Comparison of ENCODE assay signal across 28 cellular contexts in genomic region chr7:38461887-38462286, GRCh38.
"Had no signal": no experiment of that assay in that cellular context is flagged by ENCODE, and none has a peak within 500 bp of the region (broad histone marks: within the 10 kb centered on the region; RNA-seq: fewer than 3 reads in every experiment).

No MANE protein-coding gene starts in this region.

- H3K4me1 Mint-ChIP-seq: nephron, neural progenitor cell had no signal

- H3K36me3 ChIP-seq: neural progenitor cell, ovary, right lobe of liver, sigmoid colon, suprapubic skin, upper lobe of left lung, vagina had no signal

- H3K27ac Mint-ChIP-seq: nephron; neural progenitor cell; progenitor cell of endocrine pancreas; stimulated activated memory B cell treated with anti-CD40 and anti-IgM and Interleukin-4, amounts not matched to agents 10 μg/mL and 1 μg/mL and 100 μg/mL, for 72 hours; stimulated activated naive CD8-positive, alpha-beta T cell treated with anti-CD3 and anti-CD28 coated beads, Interleukin-15, amount 100 ng/mL, for 72 hours had no signal

- H3K4me1 ChIP-seq: neural progenitor cell, parathyroid adenoma, psoas muscle, right lobe of liver, sigmoid colon, suprapubic skin, upper lobe of left lung, vagina had no signal

- ATAC-seq: naive thymus-derived CD4-positive, alpha-beta T cell; psoas muscle; right cardiac atrium; right lobe of liver; stimulated activated memory B cell treated with anti-CD40 and anti-IgM and Interleukin-4, amounts not matched to agents 10 μg/mL and 1 μg/mL and 100 μg/mL, for 72 hours; stimulated activated naive CD8-positive, alpha-beta T cell treated with anti-CD3 and anti-CD28 coated beads, Interleukin-15, amount 100 ng/mL, for 72 hours; stimulated activated naive CD8-positive, alpha-beta T cell treated with anti-CD3 and anti-CD28 coated beads, Interleukin-15, Interleukin-2, amounts not matched to agents 100 U/mL and 50 U/mL, for 24 hours had no signal

- H3K27me3 ChIP-seq: neural progenitor cell, ovary, right lobe of liver, sigmoid colon, suprapubic skin, testis, tibial artery, upper lobe of left lung, vagina had no signal

- H3K27me3 Mint-ChIP-seq: progenitor cell of endocrine pancreas; stimulated activated naive CD8-positive, alpha-beta T cell treated with anti-CD3 and anti-CD28 coated beads, Interleukin-15, amount 100 ng/mL, for 72 hours had no signal

- DNase-seq: naive thymus-derived CD4-positive, alpha-beta T cell; occipital lobe; ovary; posterior cingulate gyrus; psoas muscle; right cardiac atrium; right lobe of liver; sigmoid colon; small intestine; stimulated activated CD4-positive, alpha-beta T cell treated with anti-CD3 and anti-CD28 coated beads, Interleukin-15, amount 100 ng/mL, for 24 hours; stimulated activated CD4-positive, alpha-beta T cell treated with anti-CD3 and anti-CD28 coated beads, Interleukin-2, amount 100 ng/mL, for 24 hours; stimulated activated CD4-positive, alpha-beta T cell treated with anti-CD3 and anti-CD28 coated beads, Interleukin-2, amount 100 ng/mL, for 48 hours; stimulated activated CD4-positive, alpha-beta T cell treated with anti-CD3 and anti-CD28 coated beads, Interleukin-4, amount 100 ng/mL, for 24 hours; stimulated activated naive CD4-positive, alpha-beta T cell; stimulated activated naive CD8-positive, alpha-beta T cell treated with anti-CD3 and anti-CD28 coated beads, Interleukin-15, amount 100 ng/mL, for 72 hours; stimulated activated naive CD8-positive, alpha-beta T cell treated with anti-CD3 and anti-CD28 coated beads, Interleukin-15, Interleukin-2, amounts not matched to agents 100 U/mL and 50 U/mL, for 24 hours; substantia nigra; testis; tibial artery; trophoblast cell; upper lobe of left lung had no signal

- H3K27ac ChIP-seq: neural progenitor cell, ovary, parathyroid adenoma, psoas muscle, right lobe of liver, sigmoid colon, suprapubic skin, testis, tibial artery, upper lobe of left lung, vagina had no signal

- H3K4me3 ChIP-seq: neural progenitor cell, ovary, psoas muscle, right lobe of liver, sigmoid colon, suprapubic skin, testis, tibial artery, upper lobe of left lung, vagina had no signal

- H3K9me3 ChIP-seq: ovary, psoas muscle, right lobe of liver, sigmoid colon, suprapubic skin, testis, upper lobe of left lung, vagina had no signal

- H3K4me3 Mint-ChIP-seq: nephron; neural progenitor cell; stimulated activated memory B cell treated with anti-CD40 and anti-IgM and Interleukin-4, amounts not matched to agents 10 μg/mL and 1 μg/mL and 100 μg/mL, for 72 hours; stimulated activated naive CD8-positive, alpha-beta T cell treated with anti-CD3 and anti-CD28 coated beads, Interleukin-15, amount 100 ng/mL, for 72 hours had no signal
